ENCODE assay signal across 28 cellular contexts in the genomic region with DNA sequence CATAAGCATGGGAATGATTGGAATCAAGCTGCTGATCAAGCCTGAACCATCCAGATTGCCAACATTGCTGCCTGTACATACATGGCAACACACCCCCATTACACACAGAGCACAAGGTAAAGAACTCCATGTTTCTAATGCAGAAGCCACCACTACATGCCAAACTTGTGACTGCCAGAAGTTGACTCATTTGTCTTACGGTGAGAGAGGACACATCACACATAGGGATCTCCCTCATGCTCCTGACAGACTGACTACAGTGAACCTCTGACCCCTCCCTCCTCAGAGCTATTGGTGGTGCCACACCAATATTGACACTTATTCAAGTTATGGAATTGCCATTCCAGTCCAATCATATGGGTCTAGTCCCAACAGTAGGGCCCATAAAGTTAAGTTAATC. TPM values are rescaled to one million over a fixed set of nuclear protein-coding genes. Genes with fewer than 3 reads are reported as not detected.
DNase-seq lines count a peak whose midpoint lies in the region; ATAC-seq, FAIRE-seq and TF ChIP-seq lines count a peak whose summit lies in the region.
"Had no signal": no experiment of that assay in that cellular context is flagged by ENCODE, and none has a peak within 500 bp of the region (broad histone marks: within the 10 kb centered on the region; RNA-seq: fewer than 3 reads in every experiment).

No MANE protein-coding gene starts in this region.

- H3K27ac ChIP-seq in small intestine (ENCODE audit: low read depth in 1 of 2, low read length in 1 of 2): no peak overlapping the region
- H3K27ac ChIP-seq: ascending aorta, dorsolateral prefrontal cortex, gastrocnemius medialis, lower lobe of right lung, neural progenitor cell, right lobe of liver, tibial nerve had no signal

- no peak for FAIRE-seq in small intestine (lab: Jason Lieb, UNC)

- no peaks in the 10 kb centered on the region for H3K27me3 ChIP-seq in small intestine (ENCODE audit: control insufficient read depth in 2 of 2, insufficient read depth in 2 of 2, low read length in 2 of 2)
- H3K27me3 ChIP-seq: ascending aorta, dorsolateral prefrontal cortex, gastrocnemius medialis, neural progenitor cell, right lobe of liver, tibial nerve had no signal

- H3K4me3 ChIP-seq in foreskin fibroblast (ENCODE audit: low read depth in 1 of 2, low read length in 2 of 2): no peak overlapping the region
- H3K4me3 ChIP-seq in small intestine (ENCODE audit: low read depth in 1 of 2, low read length in 2 of 2): no peak overlapping the region
- H3K4me3 ChIP-seq: ascending aorta, dorsolateral prefrontal cortex, gastrocnemius medialis, lower lobe of right lung, neural progenitor cell, right lobe of liver, tibial nerve had no signal

- peaks cover 0 to 6% of the 10 kb centered on the region in 2 donors for H3K4me1 ChIP-seq in small intestine (ENCODE audit: control insufficient read depth in 2 of 2, insufficient read depth in 1 of 2, low read depth in 1 of 2, low read length in 1 of 2)
- H3K4me1 ChIP-seq: gastrocnemius medialis, neural progenitor cell, right lobe of liver had no signal

- WGBS in small intestine, 3 donors: 85 to 92% (median 89%) methylated on average over 1 of the region's 1 CpG

- DNase-seq in HT1080 (ENCODE audit: low read depth) (peak; percentile 73), astrocyte of the hippocampus (ENCODE audit: low read depth, low spot score) (peak; percentile 7), foreskin fibroblast (peak; percentile 69 to 77), small intestine (peak; percentile 5), CD1c-positive myeloid dendritic cell (ENCODE audit: extremely low spot score) (no peak)
- DNase-seq in activated naive CD4-positive, alpha-beta T cell treated with Interleukin-2 at 50 U/mL for 16 hours: no peak
- DNase-seq: activated CD4-positive, alpha-beta T cell treated with anti-CD3 and anti-CD28 coated beads, Interleukin-2, amount 50 U/mL, for 1 hour; CD4-positive, alpha-beta memory T cell; cerebellar nuclear complex; dorsolateral prefrontal cortex; gastrocnemius medialis; islet precursor cell; KG1; lower lobe of right lung; NCI-H187 treated with DMSO at 0.1 percent for 48 hours; NCI-H774; posterior cingulate gyrus; right lobe of liver; stimulated activated CD8-positive, alpha-beta memory T cell treated with anti-CD3 and anti-CD28 coated beads, Interleukin-4, amount 100 ng/mL, for 48 hours had no signal

- no peak for ATAC-seq in HG03135 (IDR thresholded peaks at IDR 0.05; ENCODE audit: unreplicated experiment)
- ATAC-seq: activated naive CD4-positive, alpha-beta T cell treated with anti-CD3 and anti-CD28 coated beads, Interleukin-2, amount 50 U/mL, for 72 hours; gastrocnemius medialis; lower lobe of right lung; right lobe of liver; Right ventricle myocardium inferior; WTC11 had no signal

- H3K36me3 ChIP-seq in small intestine (ENCODE audit: control insufficient read depth in 2 of 2, insufficient read depth in 2 of 2, low read length in 2 of 2): no peaks in the 10 kb centered on the region
- H3K36me3 ChIP-seq: ascending aorta, gastrocnemius medialis, lower lobe of right lung, neural progenitor cell, right lobe of liver had no signal

- no peak for TF ChIP-seq CTCF in foreskin fibroblast (IDR thresholded peaks at IDR 0.05; ENCODE audit: low read depth, low read length)

- no peaks in the 10 kb centered on the region for H3K9me3 ChIP-seq in small intestine (ENCODE audit: control insufficient read depth, low read depth)
- H3K9me3 ChIP-seq: ascending aorta, gastrocnemius medialis, lower lobe of right lung, right lobe of liver, tibial nerve had no signal

RNA-seq across cellular contexts. Expression of a gene that starts 42.3 kb away (rescaled TPM):
- total RNA-seq in HT1080 (2014; rRNA removed; shearing (Covaris generic)): 1.8 TPM in 1 of 2 replicates, not detected in the other
- polyA plus RNA-seq in HT1080 (2015; cell fraction: cytosol; rRNA removed): 1.1 TPM in 1 of 2 replicates, not detected in the other
- polyA plus RNA-seq in HT1080 (2015; cell fraction: nucleus; rRNA removed): 3.3 TPM in 1 of 2 replicates, not detected in the other
- under 1 TPM in 1 of 3 donors, not detected in 2; 0.45 TPM for polyA plus RNA-seq in small intestine
- total RNA-seq: ascending aorta, G401, gastrocnemius medialis, HT-29, Right ventricle myocardium inferior had no signal
- polyA plus RNA-seq: CD4-positive, alpha-beta memory T cell had no signal

RNA-seq across cellular contexts. Expression of a gene that starts 55.2 kb away (rescaled TPM):
- total RNA-seq in HT1080 (2014; rRNA removed; shearing (Covaris generic)): 44.7 and 66.5 TPM in 2 replicates
- 49.9 and 73.8 TPM in 2 replicates for polyA plus RNA-seq in HT1080 (2015; cell fraction: cytosol; rRNA removed)
- 44.1 and 47.7 TPM in 2 replicates for polyA plus RNA-seq in HT1080 (2015; cell fraction: nucleus; rRNA removed)
- 10 to 100 TPM; 27.6 to 41.6 (median 41.2) TPM for polyA plus RNA-seq in small intestine

Comparison
In these comparisons a context has a peak if more than half of its experiments do, and no peak if none do; other contexts are left out.
1. DNase-seq: peak in HT1080 (single experiment), astrocyte of the hippocampus (single experiment), foreskin fibroblast (2 of 2) and small intestine (single experiment); none in activated naive CD4-positive, alpha-beta T cell treated with Interleukin-2 at 50 U/mL for 16 hours (single experiment) and CD1c-positive myeloid dendritic cell (single experiment).